ENCODE assay signal across 8 cellular contexts in genomic region chr19:6362024-6362344, GRCh38. TPM values are rescaled to one million over a fixed set of nuclear protein-coding genes. Genes with fewer than 3 reads are reported as not detected.
DNase-seq lines count a peak whose midpoint lies in the region; ATAC-seq lines count a peak whose summit lies in the region.

No MANE protein-coding gene starts in this region.

- H3K36me3 ChIP-seq in iPS-15b (ENCODE audit: control insufficient read depth, insufficient read depth, low read length) = peaks cover 12% of the 10 kb centered on the region

- H3K4me3 ChIP-seq in iPS-15b (ENCODE audit: low read depth, low read length) = peak overlapping the region; percentile 75

- H3K9me3 Mint-ChIP-seq in activated CD8-positive, alpha-beta T cell treated with anti-CD3 and anti-CD28 coated beads, Interleukin-2, amount 10 ng/mL, durations not matched to agents 7 days and 5 days (ENCODE audit: insufficient read depth) = no peaks in the 10 kb centered on the region
- H3K9me3 Mint-ChIP-seq in stimulated activated naive CD8-positive, alpha-beta T cell treated with anti-CD3 and anti-CD28 coated beads, Interleukin-15, amount 100 ng/mL, for 72 hours = no peaks in the 10 kb centered on the region

- POLR2A ChIA-PET in activated CD8-positive, alpha-beta T cell treated with anti-CD3 and anti-CD28 coated beads, Interleukin-2, amount 10 ng/mL, durations not matched to agents 7 days and 5 days (lab: Charles Lee) = interaction anchor here (1.0 kb wide), 1 partner anchor 11 kb away, joined by 3 read pairs; the partner anchor contains the start of gene ALKBH7

- peaks cover 2% of the 10 kb centered on the region for H3K4me1 ChIP-seq in iPS-15b (ENCODE audit: control insufficient read depth, insufficient read depth, low read length)

- peak overlapping the region; percentile 100 for H3K27ac Mint-ChIP-seq in activated CD8-positive, alpha-beta T cell treated with anti-CD3 and anti-CD28 coated beads, Interleukin-2, amount 10 ng/mL, durations not matched to agents 7 days and 5 days
- H3K27ac Mint-ChIP-seq in stimulated activated naive CD8-positive, alpha-beta T cell treated with anti-CD3 and anti-CD28 coated beads, Interleukin-15, amount 100 ng/mL, for 72 hours = peak overlapping the region; percentile 95 to 97

- peak overlapping the region; percentile 99 for H3K4me3 Mint-ChIP-seq in activated CD8-positive, alpha-beta T cell treated with anti-CD3 and anti-CD28 coated beads, Interleukin-2, amount 10 ng/mL, durations not matched to agents 7 days and 5 days
- peak overlapping the region; percentile 93 to 94 for H3K4me3 Mint-ChIP-seq in stimulated activated naive CD8-positive, alpha-beta T cell treated with anti-CD3 and anti-CD28 coated beads, Interleukin-15, amount 100 ng/mL, for 72 hours

- H3K27me3 ChIP-seq in iPS-15b (ENCODE audit: control insufficient read depth, insufficient read depth, low read length) = no peaks in the 10 kb centered on the region

- H3K27me3 Mint-ChIP-seq in activated CD8-positive, alpha-beta T cell treated with anti-CD3 and anti-CD28 coated beads, Interleukin-2, amount 10 ng/mL, durations not matched to agents 7 days and 5 days (ENCODE audit: low read depth) = no peaks in the 10 kb centered on the region
- no peaks in the 10 kb centered on the region for H3K27me3 Mint-ChIP-seq in stimulated activated naive CD8-positive, alpha-beta T cell treated with anti-CD3 and anti-CD28 coated beads, Interleukin-15, amount 100 ng/mL, for 72 hours

- DNase-seq in NCI-H1092 treated with DMSO at 0.1 percent for 48 hours (lab: John Stamatoyannopoulos, UW) = peak; percentile 22
- DNase-seq in NCI-H1092 (lab: John Stamatoyannopoulos, UW) = no peak
- no peak for DNase-seq in activated CD8-positive, alpha-beta T cell treated with anti-CD3 and anti-CD28 coated beads, Interleukin-2, amount 10 ng/mL, durations not matched to agents 7 days and 5 days
- no peak for DNase-seq in stimulated activated naive CD8-positive, alpha-beta T cell treated with anti-CD3 and anti-CD28 coated beads, Interleukin-15, amount 100 ng/mL, for 72 hours
- no peak for DNase-seq in epidermal melanocyte (ENCODE audit: insufficient read length, low spot score)
- no peak for DNase-seq in stimulated activated CD4-positive, alpha-beta T cell treated with anti-CD3 and anti-CD28 coated beads, Interleukin-2, amount 100 ng/mL, for 48 hours
- no peak for DNase-seq in NCI-H1048 (lab: John Stamatoyannopoulos, UW)

- ATAC-seq in activated CD8-positive, alpha-beta T cell treated with anti-CD3 and anti-CD28 coated beads, Interleukin-2, amount 10 ng/mL, durations not matched to agents 7 days and 5 days = peak; percentile 17
- ATAC-seq in stimulated activated naive CD8-positive, alpha-beta T cell treated with anti-CD3 and anti-CD28 coated beads, Interleukin-15, amount 100 ng/mL, for 72 hours = peak; percentile 10

- no peaks in the 10 kb centered on the region for H3K9me3 ChIP-seq in iPS-15b (ENCODE audit: control insufficient read depth, insufficient read depth, low read length)

- H3K36me3 Mint-ChIP-seq in activated CD8-positive, alpha-beta T cell treated with anti-CD3 and anti-CD28 coated beads, Interleukin-2, amount 10 ng/mL, durations not matched to agents 7 days and 5 days (ENCODE audit: low read depth) = peaks cover 40% of the 10 kb centered on the region

- peak overlapping the region; percentile 79 for H3K9ac ChIP-seq in iPS-15b (ENCODE audit: low read depth, low read length)

- H3K4me1 Mint-ChIP-seq in activated CD8-positive, alpha-beta T cell treated with anti-CD3 and anti-CD28 coated beads, Interleukin-2, amount 10 ng/mL, durations not matched to agents 7 days and 5 days (ENCODE audit: low read depth) = peaks cover 20% of the 10 kb centered on the region
- peaks cover 29% of the 10 kb centered on the region for H3K4me1 Mint-ChIP-seq in stimulated activated naive CD8-positive, alpha-beta T cell treated with anti-CD3 and anti-CD28 coated beads, Interleukin-15, amount 100 ng/mL, for 72 hours

- CTCF ChIA-PET in activated CD8-positive, alpha-beta T cell treated with anti-CD3 and anti-CD28 coated beads, Interleukin-2, amount 10 ng/mL, durations not matched to agents 7 days and 5 days (lab: Charles Lee) = interaction anchor here (1.4 kb wide), 1 partner anchor 143 kb away, joined by 4 read pairs; no protein-coding TSS in a partner anchor

RNA-seq across cellular contexts. Expression of gene CLPP, which starts 0.7 kb away (rescaled TPM):
- 100 to 1,000 TPM; 142 to 160 TPM for total RNA-seq in activated CD8-positive, alpha-beta T cell treated with anti-CD3 and anti-CD28 coated beads, Interleukin-2, amount 10 ng/mL, durations not matched to agents 7 days and 5 days

RNA-seq across cellular contexts. Expression of gene ALKBH7, which starts 10.6 kb away (rescaled TPM):
- total RNA-seq in activated CD8-positive, alpha-beta T cell treated with anti-CD3 and anti-CD28 coated beads, Interleukin-2, amount 10 ng/mL, durations not matched to agents 7 days and 5 days = 10 to 100 TPM; 46.1 to 48.8 TPM

RNA-seq across cellular contexts. Expression of gene PSPN, which starts 13.7 kb away (rescaled TPM):
- total RNA-seq in activated CD8-positive, alpha-beta T cell treated with anti-CD3 and anti-CD28 coated beads, Interleukin-2, amount 10 ng/mL, durations not matched to agents 7 days and 5 days = 1 to 10 TPM; 2.1 to 2.6 TPM

RNA-seq across cellular contexts. Expression of gene ACER1, which starts 28.6 kb away (rescaled TPM):
- total RNA-seq in activated CD8-positive, alpha-beta T cell treated with anti-CD3 and anti-CD28 coated beads, Interleukin-2, amount 10 ng/mL, durations not matched to agents 7 days and 5 days = under 1 TPM; 0.26 to 0.29 TPM

RNA-seq across cellular contexts. Expression of gene GTF2F1, which starts 31.0 kb away (rescaled TPM):
- total RNA-seq in activated CD8-positive, alpha-beta T cell treated with anti-CD3 and anti-CD28 coated beads, Interleukin-2, amount 10 ng/mL, durations not matched to agents 7 days and 5 days = 10 to 100 TPM; 71.2 to 71.5 TPM
